Comparison of ENCODE assay signal across 2 cellular contexts in genomic region chr10:50366421-50366820, GRCh38.
DNase-seq lines count a peak whose midpoint lies in the region; ATAC-seq, FAIRE-seq and TF ChIP-seq lines count a peak whose summit lies in the region.
"Not testable (repeated sequence)": the region's sequence is repeated elsewhere in the genome, so short reads cannot be mapped to it uniquely, and the experiment has no call there.

No MANE protein-coding gene starts in this region.

- not testable (repeated sequence) for H3K9me1 ChIP-seq in K562 (ENCODE audit: control insufficient read depth, insufficient read depth, low read length)

- H3K4me3 ChIP-seq in HEK293 (ENCODE audit: low read depth, low read length); K562: not testable (repeated sequence)

- H3K36me3 ChIP-seq in HEK293 (ENCODE audit: control insufficient read depth in 2 of 2, insufficient read depth in 1 of 2, low read length in 2 of 2): not testable (repeated sequence)
- H3K36me3 ChIP-seq in K562 (ENCODE audit: control insufficient read depth, insufficient read depth, low read length): peaks cover 50% of the 10 kb centered on the region

- CTCF ChIA-PET in HEK293 (lab: Yijun Ruan, JAX): interaction anchor here (1.2 to 3.2 kb wide), 4 partner anchors 9 to 55 kb away, joined by 5 to 29 read pairs (median 10); no protein-coding TSS in a partner anchor
- CTCF ChIA-PET in K562 (lab: Yijun Ruan, JAX; ENCODE audit: low intra/inter-chr PET ratio): not testable (repeated sequence)

- not testable (repeated sequence) for H3K9me3 ChIP-seq in HEK293 (ENCODE audit: control insufficient read depth, insufficient read depth, low read depth, low read length); K562 (replicated peaks; ENCODE audit: control insufficient read depth, insufficient read depth, low read depth, low read length)

- TF ChIP-seq POLR2A in K562 (conservative IDR thresholded peaks at IDR 0.05): not testable (repeated sequence)

- not testable (repeated sequence) for H2AFZ ChIP-seq in K562 (ENCODE audit: low read depth, low read length)

- DNase-seq in K562 (ENCODE audit: extremely low read depth in 1 of 4, low spot score in 3 of 4): not testable (repeated sequence)

- H3K9ac ChIP-seq in K562 (ENCODE audit: insufficient read depth in 1 of 2, low read depth in 2 of 2, low read length in 2 of 2): not testable (repeated sequence)

- TF ChIP-seq RAD21 in K562 (CRISPR knock-in tag; conservative IDR thresholded peaks at IDR 0.05 in 1 of 2, IDR thresholded peaks at IDR 0.05 in 1 of 2): not testable (repeated sequence)

- POLR2A ChIA-PET in HEK293 (lab: Yijun Ruan, JAX); K562 (lab: Yijun Ruan, JAX): not testable (repeated sequence)

- peaks cover 92% of the 10 kb centered on the region for H3K79me2 ChIP-seq in K562 (ENCODE audit: control insufficient read depth, insufficient read depth, low read length)

- not testable (repeated sequence) for TF ChIP-seq EP300 in K562 (IDR thresholded peaks at IDR 0.05; ENCODE audit: low read length)

- BruUV-seq in K562 (replicated peaks; lab: Mats Ljungman, UMichigan): not testable (repeated sequence)

- not testable (repeated sequence) for H4K20me1 ChIP-seq in K562 (replicated peaks; ENCODE audit: control insufficient read depth, insufficient read depth, low read length)

- in situ Hi-C loops in K562 (cut with MboI): loop anchor here (10.0 kb wide), 1 partner anchor 232 kb away; no protein-coding TSS in a partner anchor

- H3K27me3 ChIP-seq in K562 (ENCODE audit: control insufficient read depth in 2 of 2, insufficient read depth in 2 of 2, low read length in 2 of 2): not testable (repeated sequence)

- H3K27ac ChIP-seq in HEK293 (ENCODE audit: extremely low read depth, low read depth, low read length); K562 (ENCODE audit: extremely low read depth, low read depth, low read length): not testable (repeated sequence)

- not testable (repeated sequence) for H3K4me2 ChIP-seq in K562 (ENCODE audit: insufficient read depth, low read length)

- intact Hi-C loops in K562 (cut with micrococcal nuclease): loop anchor here (2.0 kb wide), 1 partner anchor 54 kb away; no protein-coding TSS in a partner anchor

- not testable (repeated sequence) for ATAC-seq in K562

- 62% methylated on average over 4 of the region's 4 CpGs for WGBS in K562 (ENCODE audit: insufficient coverage, low coverage, missing lambda C conversion rate)

- FAIRE-seq in K562 (lab: Jason Lieb, UNC): not testable (repeated sequence)

- not testable (repeated sequence) for H3K4me1 ChIP-seq in HEK293 (ENCODE audit: control insufficient read depth, insufficient read depth, low read length)
- peaks cover 4 to 27% of the 10 kb centered on the region in 2 experiments; a peak in 4 of 5 replicates for H3K4me1 ChIP-seq in K562 (replicated peaks in 1 of 2; ENCODE audit: control insufficient read depth in 2 of 2, insufficient read depth in 2 of 2, low read length in 2 of 2)

- TF ChIP-seq CTCF in HEK293 (tag by site-specific recombination; IDR thresholded peaks at IDR 0.05); K562 (IDR thresholded peaks at IDR 0.05 in 2 of 3, conservative IDR thresholded peaks at IDR 0.05 in 1 of 3; ENCODE audit: insufficient read depth in 2 of 3, low read depth in 1 of 3, low read length in 3 of 3): not testable (repeated sequence)

TF ChIP-seq in HEK293, 187 proteins besides CTCF, POLR2A, EP300 and RAD21:
- peak; percentile 55; the same call in 1 of the 2 replicates for TF ChIP-seq ZNF146 (tag by site-specific recombination; IDR thresholded peaks at IDR 0.05)

TF ChIP-seq in K562, 482 proteins besides CTCF, POLR2A, EP300 and RAD21:
- peak; percentile 69 for TF ChIP-seq ZNF146 (CRISPR knock-in tag; IDR thresholded peaks at IDR 0.05; ENCODE audit: unreplicated experiment)
- TF ChIP-seq NFIC (IDR thresholded peaks at IDR 0.05): peak; percentile 21; the same call in 1 of the 2 replicates
- TF ChIP-seq KDM1A (IDR thresholded peaks at IDR 0.05): peak in 1 of 2 experiments; percentile 27; a peak in 1 of 4 replicates
